10 cellular contexts compared by ENCODE assay signal in genomic region chr7:30470163-30470770, GRCh38. TPM values are rescaled to one million over a fixed set of nuclear protein-coding genes. Genes with fewer than 3 reads are reported as not detected.
A peak's percentile ranks its signal among the peaks of the same experiment; 100 is the strongest.
DNase-seq lines count a peak whose midpoint lies in the region; ATAC-seq and TF ChIP-seq lines count a peak whose summit lies in the region.
"Had no signal": no experiment of that assay in that cellular context is flagged by ENCODE, and none has a peak within 500 bp of the region (broad histone marks: within the 10 kb centered on the region; RNA-seq: fewer than 3 reads in every experiment).

No MANE protein-coding gene starts in this region.

- no peak overlapping the region for H3K4me3 Mint-ChIP-seq in activated CD4-positive, alpha-beta T cell treated with anti-CD3 and anti-CD28 coated beads, Interleukin-2, amount 10 ng/mL, durations not matched to agents 7 days and 5 days
- no peak overlapping the region for H3K4me3 Mint-ChIP-seq in activated CD4-positive, alpha-beta T cell treated with anti-CD3 and anti-CD28 coated beads for 36 hours
- no peak overlapping the region for H3K4me3 Mint-ChIP-seq in memory B cell

- WGBS in upper lobe of left lung, 2 donors, result 37% methylated on average over 12 to 14 of the region's 14 CpGs

- no peaks in the 10 kb centered on the region for H4K20me1 ChIP-seq in PC-3 (ENCODE audit: low read length)

- no peaks in the 10 kb centered on the region for H3F3A ChIP-seq in PC-3 (ENCODE audit: low read length, unreplicated experiment)

- H3K27ac ChIP-seq in coronary artery (peak overlapping the region; percentile 80 to 84), upper lobe of left lung (peak overlapping the region; percentile 83 to 94 (median 84)), PC-3 (ENCODE audit: low read length) (no peak overlapping the region)

- no peak for DNase-seq in activated CD4-positive, alpha-beta T cell treated with anti-CD3 and anti-CD28 coated beads, Interleukin-2, amount 10 ng/mL, durations not matched to agents 7 days and 5 days
- DNase-seq in activated CD4-positive, alpha-beta T cell treated with anti-CD3 and anti-CD28 coated beads for 36 hours, result no peak
- DNase-seq in coronary artery (ENCODE audit: low spot score) (no peak), memory B cell (ENCODE audit: low spot score in 2 of 2) (no peak), upper lobe of left lung (peak in 1 of 2 donors; percentile 72), PC-3 (no peak), NCI-H1105 (lab: John Stamatoyannopoulos, UW) (no peak)
- DNase-seq: AML-193; central memory CD4-positive, alpha-beta T cell had no signal

- H3K4me3 ChIP-seq in coronary artery (peak overlapping the region; percentile 56), upper lobe of left lung (no peak overlapping the region), PC-3 (ENCODE audit: low read length) (no peak overlapping the region)

- intact Hi-C loops in activated CD4-positive, alpha-beta T cell treated with anti-CD3 and anti-CD28 coated beads for 36 hours (cut with DNase I, micrococcal nuclease), result no loop called here
- intact Hi-C loops in PC-3 (cut with micrococcal nuclease), result no loop called here

- peak overlapping the region; percentile 31 for H3K27ac Mint-ChIP-seq in activated CD4-positive, alpha-beta T cell treated with anti-CD3 and anti-CD28 coated beads, Interleukin-2, amount 10 ng/mL, durations not matched to agents 7 days and 5 days
- no peak overlapping the region for H3K27ac Mint-ChIP-seq in activated CD4-positive, alpha-beta T cell treated with anti-CD3 and anti-CD28 coated beads for 36 hours
- peak overlapping the region; percentile 77 for H3K27ac Mint-ChIP-seq in memory B cell

- POLR2A ChIA-PET in activated CD4-positive, alpha-beta T cell treated with anti-CD3 and anti-CD28 coated beads, Interleukin-2, amount 10 ng/mL, durations not matched to agents 7 days and 5 days (lab: Charles Lee), result no interaction called here
- POLR2A ChIA-PET in activated CD4-positive, alpha-beta T cell treated with anti-CD3 and anti-CD28 coated beads for 36 hours (lab: Charles Lee), result no interaction called here
- POLR2A ChIA-PET in PC-3 (lab: Charles Lee; ENCODE audit: unreplicated experiment), result no interaction called here

- peaks cover 82% of the 10 kb centered on the region for H3K4me1 Mint-ChIP-seq in activated CD4-positive, alpha-beta T cell treated with anti-CD3 and anti-CD28 coated beads, Interleukin-2, amount 10 ng/mL, durations not matched to agents 7 days and 5 days
- peaks cover 56% of the 10 kb centered on the region for H3K4me1 Mint-ChIP-seq in activated CD4-positive, alpha-beta T cell treated with anti-CD3 and anti-CD28 coated beads for 36 hours
- peaks cover 54% of the 10 kb centered on the region for H3K4me1 Mint-ChIP-seq in memory B cell

- H3K9me3 ChIP-seq in upper lobe of left lung (no peaks in the 10 kb centered on the region), PC-3 (ENCODE audit: low read length) (no peaks in the 10 kb centered on the region)

- no peaks in the 10 kb centered on the region for H3K9me2 ChIP-seq in PC-3 (replicated peaks; ENCODE audit: low read length)

- TF ChIP-seq CTCF in coronary artery (IDR thresholded peaks at IDR 0.05) (no peak), upper lobe of left lung (IDR thresholded peaks at IDR 0.05) (no peak), PC-3 (conservative IDR thresholded peaks at IDR 0.05; ENCODE audit: low read depth, low read length) (no peak)

- TF ChIP-seq POLR2A in upper lobe of left lung (IDR thresholded peaks at IDR 0.05), result no peak

- H2AFZ ChIP-seq in PC-3 (ENCODE audit: low read length), result no peak overlapping the region

- H3K9me3 Mint-ChIP-seq in activated CD4-positive, alpha-beta T cell treated with anti-CD3 and anti-CD28 coated beads, Interleukin-2, amount 10 ng/mL, durations not matched to agents 7 days and 5 days, result peaks cover 3% of the 10 kb centered on the region
- H3K9me3 Mint-ChIP-seq in activated CD4-positive, alpha-beta T cell treated with anti-CD3 and anti-CD28 coated beads for 36 hours (ENCODE audit: low read depth), result no peaks in the 10 kb centered on the region
- no peaks in the 10 kb centered on the region for H3K9me3 Mint-ChIP-seq in memory B cell

- H3K27me3 ChIP-seq in upper lobe of left lung (no peaks in the 10 kb centered on the region), PC-3 (ENCODE audit: low read length) (no peaks in the 10 kb centered on the region)

- H3K36me3 ChIP-seq in upper lobe of left lung (no peaks in the 10 kb centered on the region), PC-3 (ENCODE audit: low read depth, low read length) (no peaks in the 10 kb centered on the region)

- peaks cover 34% of the 10 kb centered on the region for H3K36me3 Mint-ChIP-seq in activated CD4-positive, alpha-beta T cell treated with anti-CD3 and anti-CD28 coated beads, Interleukin-2, amount 10 ng/mL, durations not matched to agents 7 days and 5 days (ENCODE audit: low read depth)
- peaks cover 4% of the 10 kb centered on the region for H3K36me3 Mint-ChIP-seq in activated CD4-positive, alpha-beta T cell treated with anti-CD3 and anti-CD28 coated beads for 36 hours (ENCODE audit: low read depth)
- H3K36me3 Mint-ChIP-seq in memory B cell, result peaks cover 20% of the 10 kb centered on the region

- peaks cover 90 to 98% (median 94%) of the 10 kb centered on the region in 4 donors for H3K4me1 ChIP-seq in upper lobe of left lung
- H3K4me1 ChIP-seq in PC-3 (ENCODE audit: insufficient read depth, low read length), result peaks cover 4% of the 10 kb centered on the region; the same call in 1 of the 2 replicates

- no peak overlapping the region for H3K4me2 ChIP-seq in PC-3 (ENCODE audit: low read length)

- H3K79me2 ChIP-seq in PC-3 (ENCODE audit: low read length), result peaks cover 16% of the 10 kb centered on the region; the same call in 1 of the 2 replicates

- no peak overlapping the region for H3K9ac ChIP-seq in PC-3 (ENCODE audit: low read length)

- TF ChIP-seq EP300 in upper lobe of left lung (IDR thresholded peaks at IDR 0.05), result no peak

- no TSS peak for BruUV-seq in PC-3 (replicated peaks; lab: Mats Ljungman, UMichigan)

- CTCF ChIA-PET in activated CD4-positive, alpha-beta T cell treated with anti-CD3 and anti-CD28 coated beads, Interleukin-2, amount 10 ng/mL, durations not matched to agents 7 days and 5 days (lab: Charles Lee), result interaction anchor here (0.9 to 2.2 kb wide), 2 partner anchors 8 to 10 kb away, joined by 3 to 6 read pairs; partner anchors contain the start of gene NOD1
- CTCF ChIA-PET in activated CD4-positive, alpha-beta T cell treated with anti-CD3 and anti-CD28 coated beads for 36 hours (lab: Charles Lee), result no interaction called here
- CTCF ChIA-PET in PC-3 (lab: Charles Lee), result interaction anchor here (1.0 kb wide), 1 partner anchor 94 kb away, joined by 3 read pairs; no protein-coding TSS in a partner anchor

- ATAC-seq in activated CD4-positive, alpha-beta T cell treated with anti-CD3 and anti-CD28 coated beads for 36 hours, result no peak
- ATAC-seq in memory B cell (ENCODE audit: low read depth) (no peak), upper lobe of left lung (ENCODE audit: low FRiP score in 2 of 2) (peak; percentile 49 to 54), PC-3 (no peak), esophagus mucosa (no peak)

- H3K27me3 Mint-ChIP-seq in activated CD4-positive, alpha-beta T cell treated with anti-CD3 and anti-CD28 coated beads, Interleukin-2, amount 10 ng/mL, durations not matched to agents 7 days and 5 days, result no peaks in the 10 kb centered on the region
- no peaks in the 10 kb centered on the region for H3K27me3 Mint-ChIP-seq in activated CD4-positive, alpha-beta T cell treated with anti-CD3 and anti-CD28 coated beads for 36 hours
- no peaks in the 10 kb centered on the region for H3K27me3 Mint-ChIP-seq in memory B cell

RNA-seq across cellular contexts. Expression of gene NOD1, which starts 8.3 kb away (rescaled TPM):
- 10 to 100 TPM; 17.0 to 21.1 TPM for total RNA-seq in activated CD4-positive, alpha-beta T cell treated with anti-CD3 and anti-CD28 coated beads, Interleukin-2, amount 10 ng/mL, durations not matched to agents 7 days and 5 days
- 10 to 100 TPM; 10.8 to 11.0 TPM for total RNA-seq in activated CD4-positive, alpha-beta T cell treated with anti-CD3 and anti-CD28 coated beads for 36 hours
- total RNA-seq in upper lobe of left lung, result 10 to 100 TPM; 24.7 to 71.2 (median 38.0) TPM
- total RNA-seq in PC-3 (2014; rRNA removed), result 4.6 and 5.9 TPM in 2 replicates
- 6.6 TPM for total RNA-seq in esophagus mucosa

RNA-seq across cellular contexts. Expression of gene GGCT, which starts 34.4 kb away (rescaled TPM):
- 10 to 100 TPM; 39.9 to 42.6 TPM for total RNA-seq in activated CD4-positive, alpha-beta T cell treated with anti-CD3 and anti-CD28 coated beads, Interleukin-2, amount 10 ng/mL, durations not matched to agents 7 days and 5 days
- 10 to 100 TPM; 48.8 to 76.8 TPM for total RNA-seq in activated CD4-positive, alpha-beta T cell treated with anti-CD3 and anti-CD28 coated beads for 36 hours
- total RNA-seq in upper lobe of left lung (10 to 100 TPM; 12.6 to 26.2 (median 22.2) TPM), PC-3 (2014; rRNA removed) (64.1 and 67.6 TPM in 2 replicates), esophagus mucosa (56.6 TPM)

Comparison
In these comparisons a context has a peak if more than half of its experiments do, and no peak if none do; other contexts are left out.
1. ATAC-seq: peak in upper lobe of left lung (2 of 2); none in activated CD4-positive, alpha-beta T cell treated with anti-CD3 and anti-CD28 coated beads for 36 hours (single experiment), memory B cell (single experiment), PC-3 (single experiment) and esophagus mucosa (single experiment).